Comparison of ENCODE assay signal across 9 cellular contexts in the genomic region with DNA sequence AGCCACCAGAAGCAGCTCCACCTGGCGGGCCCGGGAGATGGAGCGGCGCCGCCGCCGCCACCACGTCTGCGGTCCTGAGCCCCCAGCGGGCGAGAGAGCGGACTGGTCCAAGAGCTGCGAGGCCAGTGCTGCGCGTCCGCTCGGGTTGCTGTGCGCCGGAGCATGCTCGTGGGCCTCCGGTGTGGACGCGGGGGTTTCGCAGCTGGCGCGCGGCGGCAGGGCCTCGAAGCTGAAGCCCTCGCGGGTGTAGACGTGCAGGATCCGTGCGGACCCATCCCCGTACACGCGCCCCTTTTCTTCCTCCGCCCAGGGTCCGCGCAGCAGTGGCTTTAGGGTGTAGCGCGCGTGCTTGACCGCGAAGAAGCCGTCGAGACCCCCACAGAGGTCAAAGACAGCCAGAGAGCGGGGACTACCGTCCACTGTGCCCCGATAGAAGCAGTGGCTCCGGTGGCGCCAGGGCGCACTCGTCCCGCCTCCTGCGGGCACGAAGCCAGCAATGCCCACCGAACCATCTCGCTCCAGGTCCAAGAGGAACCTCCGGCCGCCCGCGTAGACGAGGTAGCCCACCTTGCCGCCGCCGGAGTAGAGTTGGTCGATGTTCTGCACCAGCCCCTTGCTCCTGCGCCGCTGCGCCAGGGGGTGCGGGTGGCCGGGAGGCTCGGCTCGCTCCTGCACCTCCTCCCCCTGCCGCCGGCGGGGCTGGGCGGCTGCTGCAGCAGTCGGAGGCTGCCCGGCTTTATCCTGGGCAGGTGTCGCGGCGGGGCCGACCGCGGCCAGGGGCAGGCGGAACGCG. TPM values are rescaled to one million over a fixed set of nuclear protein-coding genes. Genes with fewer than 3 reads are reported as not detected.
DNase-seq lines count a peak whose midpoint lies in the region; ATAC-seq and TF ChIP-seq lines count a peak whose summit lies in the region.
"Had no signal": no experiment of that assay in that cellular context is flagged by ENCODE, and none has a peak within 500 bp of the region (broad histone marks: within the 10 kb centered on the region; RNA-seq: fewer than 3 reads in every experiment).

No MANE protein-coding gene starts in this region.

- peak; percentile 89 for DNase-seq in H9
- peak; percentile 50 for DNase-seq in adipocyte (ENCODE audit: low read depth)
- DNase-seq in gastrocnemius medialis, result peak in 1 of 2 donors; percentile 14
- DNase-seq in NCI-H345 treated with DMSO at 0.1 percent for 48 hours (lab: John Stamatoyannopoulos, UW; ENCODE audit: unreplicated experiment), result no peak
- DNase-seq: GOT3 had no signal

- H3K14ac ChIP-seq in H9 (ENCODE audit: insufficient read depth, low read length), result 0 out of 2 replicates have a peak overlapping the region, but pooled peaks have one; percentile 14

- no peak overlapping the region for H3K27ac Mint-ChIP-seq in H9

- peaks cover 58% of the 10 kb centered on the region for H3K27me3 Mint-ChIP-seq in H9 (ENCODE audit: low read depth)

- peaks cover 23% of the 10 kb centered on the region for H3K23me2 ChIP-seq in H9 (ENCODE audit: insufficient read length, low read depth, low read length, poor library complexity, severe bottlenecking)

- intact Hi-C loops in gastrocnemius medialis (cut with DNase I; ENCODE audit: low total_unique reads), result loop anchor here (10.0 kb wide), 2 partner anchors 199 to 279 kb away; no protein-coding TSS in a partner anchor

- H3K9me3 ChIP-seq in H9 (ENCODE audit: control insufficient read depth, low read depth, low read length) (no peaks in the 10 kb centered on the region), adipocyte (ENCODE audit: control insufficient read depth, low read length) (no peaks in the 10 kb centered on the region), gastrocnemius medialis (no peaks in the 10 kb centered on the region)

- H3K79me2 ChIP-seq in H9 (ENCODE audit: insufficient read depth, low read length), result no peaks in the 10 kb centered on the region

- ATAC-seq in gastrocnemius medialis, result no peak
- no peak for ATAC-seq in HG02938 (IDR thresholded peaks at IDR 0.05; ENCODE audit: unreplicated experiment)
- ATAC-seq in HG03135 (IDR thresholded peaks at IDR 0.05; ENCODE audit: unreplicated experiment), result no peak
- no peak for ATAC-seq in HG03097 (IDR thresholded peaks at IDR 0.05; ENCODE audit: low FRiP score, unreplicated experiment)

- H2BK12ac ChIP-seq in H9 (ENCODE audit: insufficient read length, low read depth, low read length), result no peak overlapping the region

- peaks cover 28 to 31% of the 10 kb centered on the region in 2 experiments for H3K4me1 Mint-ChIP-seq in H9

- no peak overlapping the region for H2BK5ac ChIP-seq in H9 (ENCODE audit: insufficient read length, low read length)

- H3K4me2 ChIP-seq in H9 (ENCODE audit: insufficient read depth, insufficient read length, low read length), result peak overlapping the region; percentile 67

- no peak overlapping the region for H2BK15ac ChIP-seq in H9 (ENCODE audit: low read depth, low read length)

- no peak overlapping the region for H4K5ac ChIP-seq in H9 (ENCODE audit: insufficient read length, low read depth, low read length)

- no peak overlapping the region for H4K91ac ChIP-seq in H9 (ENCODE audit: insufficient read length, low read depth, low read length)

- peaks cover 0 to 1% (median 0%) of the 10 kb centered on the region in 3 experiments; a peak in 2 of 7 replicates for H3K36me3 Mint-ChIP-seq in H9 (ENCODE audit: insufficient read depth in 1 of 3, low read depth in 3 of 3)

- no peak overlapping the region for H3K23ac ChIP-seq in H9 (ENCODE audit: insufficient read length, low read depth, low read length)

- no CpG with 5 or more reads among the region's 90 CpGs for WGBS in H9 (ENCODE audit: extremely low coverage, insufficient read length, low lambda C conversion rate)

- no peak overlapping the region for H2BK20ac ChIP-seq in H9 (ENCODE audit: low read depth, low read length, poor library complexity, severe bottlenecking)

- peaks cover 4% of the 10 kb centered on the region; the same call in 1 of the 2 replicates for H3K4me1 ChIP-seq in H9 (ENCODE audit: insufficient read depth, low read length)
- H3K4me1 ChIP-seq in adipocyte (ENCODE audit: control insufficient read depth, insufficient read depth, low read length), result peaks cover 30% of the 10 kb centered on the region
- H3K4me1 ChIP-seq in gastrocnemius medialis, result peaks cover 0 to 19% of the 10 kb centered on the region in 2 donors

- no peaks in the 10 kb centered on the region for H3K79me1 ChIP-seq in H9 (ENCODE audit: insufficient read depth, low read depth, low read length, poor library complexity, severe bottlenecking)

- H3K4me3 Mint-ChIP-seq in H9, result peak overlapping the region; percentile 83 to 96

- no peak overlapping the region for H3K27ac ChIP-seq in H9 (ENCODE audit: insufficient read length, low read depth, low read length)
- H3K27ac ChIP-seq in gastrocnemius medialis, result peak overlapping the region; percentile 72 to 79 (median 77)

- H3K36me3 ChIP-seq in adipocyte (ENCODE audit: control insufficient read depth, insufficient read depth, low read length, severe bottlenecking) (peaks cover 7% of the 10 kb centered on the region), gastrocnemius medialis (no peaks in the 10 kb centered on the region)

- H2AK5ac ChIP-seq in H9 (ENCODE audit: insufficient read length, low read length), result no peak overlapping the region

- H2AFZ ChIP-seq in H9 (ENCODE audit: low read length), result no peak overlapping the region

- in situ Hi-C loops in gastrocnemius medialis (cut with MboI; ENCODE audit: low sequenced_read_pairs in 4 of 4), result no loop called here

- peak; percentile 70 for TF ChIP-seq CTCF in H9 (conservative IDR thresholded peaks at IDR 0.05)
- TF ChIP-seq CTCF in gastrocnemius medialis (IDR thresholded peaks at IDR 0.05 in 4 of 5, conservative IDR thresholded peaks at IDR 0.05 in 1 of 5), result peak in 1 of 5 experiments; percentile 35

- TF ChIP-seq POLR2A in gastrocnemius medialis (IDR thresholded peaks at IDR 0.05), result no peak

- no peak overlapping the region for H3K9ac ChIP-seq in H9 (ENCODE audit: extremely low read depth, insufficient read length, low read length)
- H3K9ac ChIP-seq in adipocyte (ENCODE audit: low read length), result peak overlapping the region; percentile 97

- no peak overlapping the region for H3K4ac ChIP-seq in H9 (ENCODE audit: low read depth, low read length)

- no peaks in the 10 kb centered on the region for H3K9me3 Mint-ChIP-seq in H9

- H3K27me3 ChIP-seq in H9 (ENCODE audit: insufficient read depth, low read length) (peaks cover 7% of the 10 kb centered on the region; the same call in 1 of the 2 replicates), adipocyte (replicated peaks; ENCODE audit: control insufficient read depth, insufficient read depth, low read length) (no peaks in the 10 kb centered on the region), gastrocnemius medialis (peaks cover 7 to 18% (median 9%) of the 10 kb centered on the region in 3 donors)

- H4K20me1 ChIP-seq in H9 (ENCODE audit: control insufficient read depth, insufficient read depth, insufficient read length), result no peaks in the 10 kb centered on the region

- no peak overlapping the region for H3K56ac ChIP-seq in H9 (ENCODE audit: insufficient read length, low read depth, low read length)

- H3K4me3 ChIP-seq in adipocyte (ENCODE audit: low read length) (peak overlapping the region; percentile 96), iPS-11a (ENCODE audit: low read depth, low read length) (peak overlapping the region; percentile 34), gastrocnemius medialis (peak overlapping the region; percentile 63 to 71 (median 68))

- H3K18ac ChIP-seq in H9 (ENCODE audit: insufficient read length, low read depth, low read length), result no peak overlapping the region

- no peak overlapping the region for H3T11ph ChIP-seq in H9 (ENCODE audit: low read length)

- H4K8ac ChIP-seq in H9 (replicated peaks; ENCODE audit: insufficient read length, low read depth, low read length), result no peak overlapping the region

- H2BK120ac ChIP-seq in H9 (ENCODE audit: low read depth, low read length, poor library complexity, severe bottlenecking), result no peak overlapping the region

RNA-seq across cellular contexts. Expression of a gene that starts 1.1 kb away (rescaled TPM):
- 0.90 and 0.99 TPM in 2 replicates for total RNA-seq in H9 (2021)
- 1 to 10 TPM; 4.3 to 9.0 (median 7.4) TPM for total RNA-seq in gastrocnemius medialis

Comparison
In these comparisons a context has a peak if more than half of its experiments do, and no peak if none do; other contexts are left out.
1. H3K4me3 ChIP-seq: peak in every context shown above with its lines; median percentile 96 in adipocyte; 68 in gastrocnemius medialis; 34 in iPS-11a.